In the genomic region with DNA sequence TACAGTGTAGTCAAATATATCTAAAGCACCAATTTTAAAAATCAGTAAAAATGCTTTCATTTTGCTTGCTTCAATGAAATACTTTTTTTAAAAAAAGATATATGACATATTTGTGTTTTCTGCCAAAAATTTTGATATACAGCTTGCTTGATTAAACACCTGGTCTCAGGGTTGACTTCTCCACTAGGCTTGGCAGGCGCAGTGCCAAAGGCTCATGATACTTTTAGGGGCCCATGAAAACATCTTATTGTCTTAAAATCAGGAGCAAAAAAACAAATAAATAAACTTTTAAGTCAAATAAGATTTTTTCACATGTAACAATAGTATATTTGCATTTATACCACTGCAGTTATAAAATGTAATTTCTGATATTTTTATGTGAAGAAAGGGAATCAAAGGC, we compare ENCODE assay signal across 3 cellular contexts.
"Had no signal": no experiment of that assay in that cellular context is flagged by ENCODE, and none has a peak within 500 bp of the region (broad histone marks: within the 10 kb centered on the region; RNA-seq: fewer than 3 reads in every experiment).

No MANE protein-coding gene starts in this region.

- DNase-seq: GDM1, GF-D8 had no signal

- H3K4me3 ChIP-seq: GM12878 had no signal

- ATAC-seq: GM12878 had no signal
